ENCODE assay signal across 1 cellular context in the genomic region with DNA sequence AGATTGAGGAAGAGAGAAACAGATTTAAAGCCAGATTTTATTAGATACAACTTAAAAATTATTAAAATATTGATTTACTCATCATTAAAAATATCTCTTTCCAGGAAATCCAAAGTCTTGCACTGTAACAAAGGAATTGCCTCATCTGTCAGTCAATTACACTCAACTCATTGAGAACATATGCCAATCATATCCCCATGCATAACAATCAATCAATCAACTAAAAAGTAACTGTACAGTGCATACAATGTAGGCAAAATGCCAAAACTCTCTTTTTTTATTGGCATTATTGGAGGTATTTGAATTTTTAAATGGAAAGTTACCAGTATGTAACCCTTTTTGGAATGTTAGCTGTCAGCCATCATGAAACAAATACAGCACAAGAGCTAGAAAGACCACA.
TF ChIP-seq lines count a peak whose summit lies in the region.

No MANE protein-coding gene starts in this region.

TF ChIP-seq in IMR-90, 13 proteins besides CTCF, POLR2A, EP300 and RAD21:
- no peak for TF ChIP-seq RCOR1 (IDR thresholded peaks at IDR 0.05; ENCODE audit: insufficient replicate concordance, low read length)
- TF ChIP-seq BHLHE40 (IDR thresholded peaks at IDR 0.05; ENCODE audit: low read depth, low read length) = no peak
- no peak for TF ChIP-seq MXI1 (IDR thresholded peaks at IDR 0.05; ENCODE audit: borderline replicate concordance, low read depth, low read length)
- no peak for TF ChIP-seq FOS (IDR thresholded peaks at IDR 0.05; ENCODE audit: low read depth, low read length)
- TF ChIP-seq CEBPB (IDR thresholded peaks at IDR 0.05; ENCODE audit: low read depth, low read length) = no peak
- TF ChIP-seq NFE2L2 (IDR thresholded peaks at IDR 0.05; ENCODE audit: low read depth, low read length) = no peak
- TF ChIP-seq CHD1 (IDR thresholded peaks at IDR 0.05; ENCODE audit: low read depth, low read length) = no peak
- TF ChIP-seq, protein P1, sequence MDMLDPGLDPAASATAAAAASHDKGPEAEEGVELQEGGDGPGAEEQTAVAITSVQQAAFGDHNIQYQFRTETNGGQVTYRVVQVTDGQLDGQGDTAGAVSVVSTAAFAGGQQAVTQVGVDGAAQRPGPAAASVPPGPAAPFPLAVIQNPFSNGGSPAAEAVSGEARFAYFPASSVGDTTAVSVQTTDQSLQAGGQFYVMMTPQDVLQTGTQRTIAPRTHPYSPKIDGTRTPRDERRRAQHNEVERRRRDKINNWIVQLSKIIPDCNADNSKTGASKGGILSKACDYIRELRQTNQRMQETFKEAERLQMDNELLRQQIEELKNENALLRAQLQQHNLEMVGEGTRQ (IDR thresholded peaks at IDR 0.05; ENCODE audit: low read depth, low read length) = no peak
- TF ChIP-seq SMC3 (IDR thresholded peaks at IDR 0.05; ENCODE audit: low read depth, low read length) = no peak
- TF ChIP-seq MAFK (IDR thresholded peaks at IDR 0.05; ENCODE audit: low read depth, low read length) = no peak
- no peak for TF ChIP-seq MAZ (IDR thresholded peaks at IDR 0.05; ENCODE audit: borderline replicate concordance, low read depth, low read length)
- TF ChIP-seq, protein P2, sequence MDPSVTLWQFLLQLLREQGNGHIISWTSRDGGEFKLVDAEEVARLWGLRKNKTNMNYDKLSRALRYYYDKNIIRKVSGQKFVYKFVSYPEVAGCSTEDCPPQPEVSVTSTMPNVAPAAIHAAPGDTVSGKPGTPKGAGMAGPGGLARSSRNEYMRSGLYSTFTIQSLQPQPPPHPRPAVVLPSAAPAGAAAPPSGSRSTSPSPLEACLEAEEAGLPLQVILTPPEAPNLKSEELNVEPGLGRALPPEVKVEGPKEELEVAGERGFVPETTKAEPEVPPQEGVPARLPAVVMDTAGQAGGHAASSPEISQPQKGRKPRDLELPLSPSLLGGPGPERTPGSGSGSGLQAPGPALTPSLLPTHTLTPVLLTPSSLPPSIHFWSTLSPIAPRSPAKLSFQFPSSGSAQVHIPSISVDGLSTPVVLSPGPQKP (IDR thresholded peaks at IDR 0.05; ENCODE audit: borderline replicate concordance, low read depth, low read length) = no peak
